In the genomic region with DNA sequence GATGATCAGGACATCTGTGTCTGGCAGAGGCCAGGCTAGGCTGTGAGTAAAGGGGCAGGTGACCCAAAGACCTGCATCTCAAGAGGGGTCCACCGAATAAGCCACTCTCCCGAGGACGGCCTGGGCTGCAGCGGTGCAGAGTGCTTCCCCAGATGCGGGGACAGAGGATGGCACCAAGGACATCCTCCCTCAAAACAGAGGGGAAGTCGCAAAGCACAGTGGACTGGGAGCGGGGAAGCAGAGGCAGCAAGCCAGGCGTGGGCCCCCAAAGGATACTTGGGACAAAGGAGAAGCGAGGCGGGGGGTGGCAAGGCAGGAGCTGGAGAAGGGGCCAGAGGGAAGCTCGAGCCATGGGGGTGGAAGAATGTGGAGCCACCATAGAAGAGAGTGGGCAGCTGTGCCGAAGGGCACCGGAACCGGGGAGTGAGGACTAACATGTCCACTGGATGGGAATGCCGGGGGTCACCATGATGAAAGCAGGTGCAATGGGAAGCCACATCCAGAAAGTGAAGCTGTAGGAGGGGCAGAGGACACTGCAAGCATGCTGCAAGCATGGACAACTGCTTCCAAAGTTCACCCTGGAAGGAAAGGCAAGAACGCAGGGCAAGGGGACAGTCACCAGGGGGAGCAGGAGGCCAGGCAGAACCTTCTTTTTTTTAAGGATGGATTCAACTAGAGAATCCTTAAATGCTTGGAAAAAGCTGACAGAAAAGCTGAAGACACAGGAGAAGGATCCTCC, we compare ENCODE assay signal across 8 cellular contexts.
DNase-seq lines count a peak whose midpoint lies in the region; ATAC-seq, FAIRE-seq and TF ChIP-seq lines count a peak whose summit lies in the region.

No MANE protein-coding gene starts in this region.

- H3K27me3 Mint-ChIP-seq in nephron progenitor cell (ENCODE audit: low read depth, poor library complexity), result no peaks in the 10 kb centered on the region

- H3K36me3 Mint-ChIP-seq in nephron progenitor cell (ENCODE audit: low read depth), result peaks cover 86% of the 10 kb centered on the region

- in situ Hi-C loops in T47D (cut with HindIII; ENCODE audit: low pct_unique_long_range_greater_than_20kb, low sequenced_read_pairs), result no loop called here

- TF ChIP-seq CTCF in nephron progenitor cell (IDR thresholded peaks at IDR 0.05), result peak; percentile 44

- H3K4me1 Mint-ChIP-seq in nephron progenitor cell, result peaks cover 64% of the 10 kb centered on the region

- H3K4me3 Mint-ChIP-seq in nephron progenitor cell, result no peak overlapping the region

- no peak for ATAC-seq in GM19463 (IDR thresholded peaks at IDR 0.05; ENCODE audit: unreplicated experiment)
- ATAC-seq in GM21381 (IDR thresholded peaks at IDR 0.05; ENCODE audit: unreplicated experiment), result no peak

- peak overlapping the region; percentile 72 for H3K27ac Mint-ChIP-seq in nephron progenitor cell

- DNase-seq in ELF-1 (ENCODE audit: low read depth, low spot score) (peak; percentile 32), M059J (ENCODE audit: low read depth) (peak; percentile 19), T47D (ENCODE audit: low read depth in 1 of 2, low spot score in 1 of 2) (peak; percentile 42 to 59), nephron progenitor cell (no peak), frontal cortex (ENCODE audit: low spot score in 2 of 2) (no peak)
- no peak for DNase-seq in NK-92 treated with Interleukin-12 subunit alpha and Interleukin-12 subunit beta, amount 100 ng/mL, for 24 hours (lab: John Stamatoyannopoulos, UW)

- FAIRE-seq in frontal cortex (lab: Jason Lieb, UNC), result no peak

- no peaks in the 10 kb centered on the region for H3K9me3 Mint-ChIP-seq in nephron progenitor cell

Comparison
In these comparisons a context has a peak if more than half of its experiments do, and no peak if none do; other contexts are left out.
1. DNase-seq: peak in ELF-1 (single experiment), M059J (single experiment) and T47D (2 of 2); none in nephron progenitor cell (single experiment), frontal cortex (0 of 2) and NK-92 treated with Interleukin-12 subunit alpha and Interleukin-12 subunit beta, amount 100 ng/mL, for 24 hours (single experiment).